In genomic region chr1:27372022-27372807, GRCh38 we compare ENCODE assay signal across 21 cellular contexts. TPM values are rescaled to one million over a fixed set of nuclear protein-coding genes. Genes with fewer than 3 reads are reported as not detected.
DNase-seq lines count a peak whose midpoint lies in the region; ATAC-seq and TF ChIP-seq lines count a peak whose summit lies in the region.
"Had no signal": no experiment of that assay in that cellular context is flagged by ENCODE, and none has a peak within 500 bp of the region (broad histone marks: within the 10 kb centered on the region; RNA-seq: fewer than 3 reads in every experiment).

No MANE protein-coding gene starts in this region.

- intact Hi-C loops in activated CD4-positive, alpha-beta T cell treated with anti-CD3 and anti-CD28 coated beads, Interleukin-2, amount 10 ng/mL, durations not matched to agents 24 days and 14 days (cut with micrococcal nuclease): no loop called here
- intact Hi-C loops in psoas muscle (cut with DNase I): no loop called here

- no peaks in the 10 kb centered on the region for H3K36me3 ChIP-seq in GM23338 (ENCODE audit: insufficient read depth)
- H3K36me3 ChIP-seq in psoas muscle (ENCODE audit: insufficient read depth in 1 of 2, low read depth in 1 of 2): no peaks in the 10 kb centered on the region
- H3K36me3 ChIP-seq: neutrophil, Peyer's patch, thoracic aorta had no signal

- 0 out of 4 replicates have a peak, but pooled peaks of 1 of the 2 experiments have one; percentile 5 for TF ChIP-seq CTCF in GM23338 (conservative IDR thresholded peaks at IDR 0.05; ENCODE audit: low read depth in 2 of 2)
- TF ChIP-seq CTCF in endothelial cell (IDR thresholded peaks at IDR 0.05; ENCODE audit: unreplicated experiment): no peak
- no peak for TF ChIP-seq CTCF in nephron (IDR thresholded peaks at IDR 0.05; ENCODE audit: unreplicated experiment in 3 of 3)
- TF ChIP-seq CTCF in psoas muscle (IDR thresholded peaks at IDR 0.05): no peak

- no peaks in the 10 kb centered on the region for H3K9me3 ChIP-seq in psoas muscle
- H3K9me3 ChIP-seq: neutrophil, Peyer's patch, thoracic aorta had no signal

- H3K9me2 ChIP-seq in GM23338 (ENCODE audit: insufficient read depth): no peaks in the 10 kb centered on the region

- H3K4me3 ChIP-seq in GM23338: no peak overlapping the region
- no peak overlapping the region for H3K4me3 ChIP-seq in psoas muscle
- H3K4me3 ChIP-seq: coronary artery, Peyer's patch, thoracic aorta had no signal

- peaks cover 8% of the 10 kb centered on the region; the same call in 1 of the 2 replicates for H3F3A ChIP-seq in GM23338 (replicated peaks; ENCODE audit: low read depth)

- H3K27ac Mint-ChIP-seq in GM23338 (no peak overlapping the region), endothelial cell (ENCODE audit: unreplicated experiment) (no peak overlapping the region), nephron (peak overlapping the region; percentile 60 to 80 (median 74))
- no peak overlapping the region for H3K27ac Mint-ChIP-seq in activated CD4-positive, alpha-beta T cell treated with anti-CD3 and anti-CD28 coated beads, Interleukin-2, amount 10 ng/mL, durations not matched to agents 24 days and 14 days
- H3K27ac Mint-ChIP-seq: activated naive CD8-positive, alpha-beta T cell treated with anti-CD3 and anti-CD28 coated beads, Interleukin-2, amount 10 ng/mL, durations not matched to agents 7 days and 5 days; brain; mesothelial cell of epicardium had no signal

- WGBS in psoas muscle, 3 donors: 87 to 91% (median 87%) methylated on average over 19 of the region's 19 CpGs

- DNase-seq in GM23338 (ENCODE audit: low spot score): no peak
- DNase-seq in endothelial cell (ENCODE audit: low spot score): no peak
- no peak for DNase-seq in SIG-M5 treated with dmso at 0.1 percent for 504 hours (lab: John Stamatoyannopoulos, UW; ENCODE audit: unreplicated experiment)
- no peak for DNase-seq in activated CD4-positive, alpha-beta T cell treated with anti-CD3 and anti-CD28 coated beads, Interleukin-2, amount 10 ng/mL, durations not matched to agents 24 days and 14 days
- DNase-seq in psoas muscle: no peak
- DNase-seq: activated CD4-positive, CD25-positive, alpha-beta regulatory T cell treated with anti-CD3 and anti-CD28 coated beads, Interleukin-2, amount 50 U/mL, for 72 hours; activated naive CD8-positive, alpha-beta T cell treated with anti-CD3 and anti-CD28 coated beads, Interleukin-2, amount 10 ng/mL, durations not matched to agents 7 days and 5 days; CD4-positive, alpha-beta memory T cell; hypothalamus; NCI-H1092 treated with DMSO at 0.1 percent for 48 hours; NCI-H2029 treated with DMSO at 0.1 percent for 48 hours; NCI-H446; Peyer's patch; T-helper 9 cell had no signal

- H3K27me3 Mint-ChIP-seq in GM23338 (ENCODE audit: insufficient read depth, low read depth, poor library complexity) (no peaks in the 10 kb centered on the region), endothelial cell (ENCODE audit: unreplicated experiment) (peaks cover 6% of the 10 kb centered on the region), nephron (ENCODE audit: low read depth) (peaks cover 13% of the 10 kb centered on the region)
- H3K27me3 Mint-ChIP-seq in activated CD4-positive, alpha-beta T cell treated with anti-CD3 and anti-CD28 coated beads, Interleukin-2, amount 10 ng/mL, durations not matched to agents 24 days and 14 days: no peaks in the 10 kb centered on the region
- H3K27me3 Mint-ChIP-seq: activated naive CD8-positive, alpha-beta T cell treated with anti-CD3 and anti-CD28 coated beads, Interleukin-2, amount 10 ng/mL, durations not matched to agents 7 days and 5 days; CD4-positive, alpha-beta memory T cell had no signal

- H4K20me1 ChIP-seq in GM23338 (replicated peaks; ENCODE audit: insufficient read depth): no peaks in the 10 kb centered on the region

- 0 out of 2 replicates have a peak overlapping the region, but pooled peaks have one; percentile 18 for H2AFZ ChIP-seq in GM23338

- H3K79me2 ChIP-seq in GM23338 (replicated peaks; ENCODE audit: insufficient read depth): no peaks in the 10 kb centered on the region

- peaks cover 12% of the 10 kb centered on the region for H3K4me1 Mint-ChIP-seq in GM23338
- peaks cover 37% of the 10 kb centered on the region for H3K4me1 Mint-ChIP-seq in endothelial cell (ENCODE audit: unreplicated experiment)
- peaks cover 13% of the 10 kb centered on the region for H3K4me1 Mint-ChIP-seq in nephron
- H3K4me1 Mint-ChIP-seq in activated CD4-positive, alpha-beta T cell treated with anti-CD3 and anti-CD28 coated beads, Interleukin-2, amount 10 ng/mL, durations not matched to agents 24 days and 14 days: peaks cover 19% of the 10 kb centered on the region
- H3K4me1 Mint-ChIP-seq: mesothelial cell of epicardium had no signal

- H3K27ac ChIP-seq in GM23338 (ENCODE audit: low read depth) (no peak overlapping the region), psoas muscle (no peak overlapping the region)
- H3K27ac ChIP-seq: coronary artery, neutrophil, Peyer's patch, thoracic aorta had no signal

- H3K27me3 ChIP-seq in GM23338 (ENCODE audit: insufficient read depth) (no peaks in the 10 kb centered on the region), psoas muscle (ENCODE audit: insufficient read depth in 3 of 3, low read length in 2 of 3) (no peaks in the 10 kb centered on the region)
- H3K27me3 ChIP-seq: Peyer's patch had no signal

- H3K9me3 Mint-ChIP-seq in GM23338 (no peaks in the 10 kb centered on the region), endothelial cell (ENCODE audit: unreplicated experiment) (no peaks in the 10 kb centered on the region), nephron (no peaks in the 10 kb centered on the region)
- H3K9me3 Mint-ChIP-seq in activated CD4-positive, alpha-beta T cell treated with anti-CD3 and anti-CD28 coated beads, Interleukin-2, amount 10 ng/mL, durations not matched to agents 24 days and 14 days: no peaks in the 10 kb centered on the region
- H3K9me3 Mint-ChIP-seq: activated naive CD8-positive, alpha-beta T cell treated with anti-CD3 and anti-CD28 coated beads, Interleukin-2, amount 10 ng/mL, durations not matched to agents 7 days and 5 days; brain; CD4-positive, alpha-beta memory T cell; mesothelial cell of epicardium had no signal

- ATAC-seq in GM23338 (no peak), psoas muscle (no peak)

- H3K36me3 Mint-ChIP-seq in GM23338 (ENCODE audit: low read depth) (no peaks in the 10 kb centered on the region), endothelial cell (ENCODE audit: low read depth, unreplicated experiment) (no peaks in the 10 kb centered on the region), nephron (ENCODE audit: low read depth) (no peaks in the 10 kb centered on the region)
- no peaks in the 10 kb centered on the region for H3K36me3 Mint-ChIP-seq in activated CD4-positive, alpha-beta T cell treated with anti-CD3 and anti-CD28 coated beads, Interleukin-2, amount 10 ng/mL, durations not matched to agents 24 days and 14 days (ENCODE audit: low read depth)
- H3K36me3 Mint-ChIP-seq: activated naive CD8-positive, alpha-beta T cell treated with anti-CD3 and anti-CD28 coated beads, Interleukin-2, amount 10 ng/mL, durations not matched to agents 7 days and 5 days; brain; CD4-positive, alpha-beta memory T cell; mesothelial cell of epicardium had no signal

- no peak overlapping the region for H3K4me2 ChIP-seq in GM23338

- H3K4me3 Mint-ChIP-seq in GM23338 (no peak overlapping the region), endothelial cell (ENCODE audit: unreplicated experiment) (peak overlapping the region; percentile 3), nephron (peak overlapping the region in 2 of 3 experiments; percentile 0 to 52)
- no peak overlapping the region for H3K4me3 Mint-ChIP-seq in activated CD4-positive, alpha-beta T cell treated with anti-CD3 and anti-CD28 coated beads, Interleukin-2, amount 10 ng/mL, durations not matched to agents 24 days and 14 days
- H3K4me3 Mint-ChIP-seq: activated naive CD8-positive, alpha-beta T cell treated with anti-CD3 and anti-CD28 coated beads, Interleukin-2, amount 10 ng/mL, durations not matched to agents 7 days and 5 days; CD4-positive, alpha-beta memory T cell; mesothelial cell of epicardium had no signal

- H3K4me1 ChIP-seq in GM23338 (ENCODE audit: insufficient read depth) (peaks cover 7% of the 10 kb centered on the region), psoas muscle (peaks cover 7% of the 10 kb centered on the region)

RNA-seq across cellular contexts. Expression of gene FCN3, which starts 2.4 kb away (rescaled TPM):
- total RNA-seq in GM23338 (2014; rRNA removed; shearing (Covaris generic)): 0.49 TPM in 1 of 2 replicates, not detected in the other
- polyA plus RNA-seq in GM23338 (2016; fragmentation: Nextera tagmentation; extraction: Ambion mirVana): 0.66 TPM in 1 of 2 replicates, not detected in the other
- total RNA-seq in endothelial cell (ENCODE audit: unreplicated experiment): 132 TPM
- total RNA-seq in activated CD4-positive, alpha-beta T cell treated with anti-CD3 and anti-CD28 coated beads, Interleukin-2, amount 10 ng/mL, durations not matched to agents 24 days and 14 days: not detected in 2 replicates
- 10 to 100 TPM in 1 of 4 donors, 1 to 10 TPM in 3; 3.4 to 12.9 (median 5.8) TPM for total RNA-seq in psoas muscle
- 10 to 100 TPM; 18.6 to 34.6 (median 21.9) TPM for polyA plus RNA-seq in psoas muscle
- total RNA-seq: activated naive CD8-positive, alpha-beta T cell treated with anti-CD3 and anti-CD28 coated beads, Interleukin-2, amount 10 ng/mL, durations not matched to agents 7 days and 5 days; CD4-positive, alpha-beta memory T cell; Peyer's patch had no signal
- polyA plus RNA-seq: CD4-positive, alpha-beta memory T cell; keratinocyte had no signal

RNA-seq across cellular contexts. Expression of gene MAP3K6, which starts 5.5 kb away (rescaled TPM):
- 10.6 and 14.9 TPM in 2 replicates for total RNA-seq in GM23338 (2014; rRNA removed; shearing (Covaris generic))
- polyA plus RNA-seq in GM23338 (2016; fragmentation: Nextera tagmentation; extraction: Ambion mirVana) (7.4 and 8.2 TPM in 2 replicates), psoas muscle (10 to 100 TPM; 11.1 to 17.6 (median 12.9) TPM)
- total RNA-seq in endothelial cell (ENCODE audit: unreplicated experiment) (35.7 TPM), psoas muscle (10 to 100 TPM; 16.1 to 29.8 (median 22.8) TPM)
- total RNA-seq in activated CD4-positive, alpha-beta T cell treated with anti-CD3 and anti-CD28 coated beads, Interleukin-2, amount 10 ng/mL, durations not matched to agents 24 days and 14 days: 13.2 and 14.7 TPM in 2 replicates

RNA-seq across cellular contexts. Expression of gene CD164L2, which starts 10.9 kb away (rescaled TPM):
- 1.2 and 2.8 TPM in 2 replicates for total RNA-seq in GM23338 (2014; rRNA removed; shearing (Covaris generic))
- polyA plus RNA-seq in GM23338 (2016; fragmentation: Nextera tagmentation; extraction: Ambion mirVana) (2.0 and 2.4 TPM in 2 replicates), psoas muscle (not detected)
- total RNA-seq in endothelial cell (ENCODE audit: unreplicated experiment) (0.72 TPM), psoas muscle (not detected)
- not detected in 2 replicates for total RNA-seq in activated CD4-positive, alpha-beta T cell treated with anti-CD3 and anti-CD28 coated beads, Interleukin-2, amount 10 ng/mL, durations not matched to agents 24 days and 14 days
- total RNA-seq: activated naive CD8-positive, alpha-beta T cell treated with anti-CD3 and anti-CD28 coated beads, Interleukin-2, amount 10 ng/mL, durations not matched to agents 7 days and 5 days; CD4-positive, alpha-beta memory T cell; Peyer's patch; thoracic aorta had no signal

RNA-seq across cellular contexts. Expression of gene GPR3, which starts 20.2 kb away (rescaled TPM):
- total RNA-seq in GM23338 (2014; rRNA removed; shearing (Covaris generic)): 6.6 and 9.1 TPM in 2 replicates
- polyA plus RNA-seq in GM23338 (2016; fragmentation: Nextera tagmentation; extraction: Ambion mirVana) (5.8 and 5.9 TPM in 2 replicates), psoas muscle (under 1 TPM; 0.12 to 0.98 (median 0.31) TPM)
- total RNA-seq in endothelial cell (ENCODE audit: unreplicated experiment) (2.4 TPM), psoas muscle (1 to 10 TPM in 1 of 4 donors, under 1 TPM in 1, not detected in 2; 0.42 to 1.3 TPM)
- total RNA-seq in activated CD4-positive, alpha-beta T cell treated with anti-CD3 and anti-CD28 coated beads, Interleukin-2, amount 10 ng/mL, durations not matched to agents 24 days and 14 days: 3.3 TPM in 2 replicates
- total RNA-seq: CD4-positive, alpha-beta memory T cell; Peyer's patch; thoracic aorta had no signal
- polyA plus RNA-seq: CD4-positive, alpha-beta memory T cell had no signal

RNA-seq across cellular contexts. Expression of gene SYTL1, which starts 30.4 kb away (rescaled TPM):
- total RNA-seq in GM23338 (2014; rRNA removed; shearing (Covaris generic)): 4.9 and 5.4 TPM in 2 replicates
- polyA plus RNA-seq in GM23338 (2016; fragmentation: Nextera tagmentation; extraction: Ambion mirVana) (12.0 and 12.3 TPM in 2 replicates), psoas muscle (under 1 TPM; 0.13 to 0.23 (median 0.14) TPM)
- total RNA-seq in endothelial cell (ENCODE audit: unreplicated experiment) (1.3 TPM), psoas muscle (1 to 10 TPM in 1 of 4 donors, under 1 TPM in 3; 0.41 to 1.3 (median 0.68) TPM)
- total RNA-seq in activated CD4-positive, alpha-beta T cell treated with anti-CD3 and anti-CD28 coated beads, Interleukin-2, amount 10 ng/mL, durations not matched to agents 24 days and 14 days: 29.7 and 29.8 TPM in 2 replicates

Comparison
In these comparisons a context has a peak if more than half of its experiments do, and no peak if none do; other contexts are left out.
1. H3K27ac Mint-ChIP-seq: peak in nephron (3 of 3); none in GM23338 (single experiment), endothelial cell (single experiment) and activated CD4-positive, alpha-beta T cell treated with anti-CD3 and anti-CD28 coated beads, Interleukin-2, amount 10 ng/mL, durations not matched to agents 24 days and 14 days (single experiment).
2. H3K4me3 Mint-ChIP-seq: peak in endothelial cell (single experiment) and nephron (2 of 3); none in GM23338 (single experiment) and activated CD4-positive, alpha-beta T cell treated with anti-CD3 and anti-CD28 coated beads, Interleukin-2, amount 10 ng/mL, durations not matched to agents 24 days and 14 days (single experiment).